In the genomic region with DNA sequence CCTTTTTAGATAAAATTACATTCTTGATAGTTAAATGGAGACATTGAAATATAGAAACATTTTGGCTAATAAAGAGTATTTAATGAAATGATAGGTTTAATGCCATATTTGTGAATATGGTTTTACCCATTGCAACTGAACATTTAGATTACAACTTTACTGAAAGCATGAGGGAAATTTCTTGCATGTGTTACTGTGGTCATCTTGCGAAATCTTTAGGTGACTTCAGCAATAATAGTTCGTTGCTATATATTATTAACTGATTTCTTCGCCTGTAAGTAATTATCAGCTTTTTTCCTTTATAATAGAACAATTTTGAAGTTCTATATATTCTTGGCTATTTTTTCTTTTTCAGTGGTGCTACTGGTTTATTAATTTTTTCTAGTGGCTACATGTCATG, we compare ENCODE assay signal across 19 cellular contexts.
DNase-seq lines count a peak whose midpoint lies in the region; ATAC-seq, FAIRE-seq and TF ChIP-seq lines count a peak whose summit lies in the region.
"Had no signal": no experiment of that assay in that cellular context is flagged by ENCODE, and none has a peak within 500 bp of the region (broad histone marks: within the 10 kb centered on the region; RNA-seq: fewer than 3 reads in every experiment).

No MANE protein-coding gene starts in this region.

- no peak overlapping the region for H2AK5ac ChIP-seq in IMR-90 (ENCODE audit: low read depth, low read length)

- H3K9ac ChIP-seq in IMR-90 (ENCODE audit: low read depth, low read length): no peak overlapping the region

- no peaks in the 10 kb centered on the region for H3K9me3 Mint-ChIP-seq in nephron progenitor cell
- H3K9me3 Mint-ChIP-seq in CD4-positive, alpha-beta T cell: no peaks in the 10 kb centered on the region
- H3K9me3 Mint-ChIP-seq: CD4-positive, CD25-positive, alpha-beta regulatory T cell; H9; IgD-negative memory B cell had no signal

- H3K4me3 Mint-ChIP-seq in nephron progenitor cell: no peak overlapping the region
- no peak overlapping the region for H3K4me3 Mint-ChIP-seq in CD4-positive, alpha-beta T cell
- H3K4me3 Mint-ChIP-seq: B cell, H9, IgD-negative memory B cell had no signal

- H3K79me1 ChIP-seq in IMR-90 (ENCODE audit: low read depth in 1 of 2, low read length in 2 of 2): peaks cover 2 to 31% of the 10 kb centered on the region in 2 experiments

- no peak overlapping the region for H2AFZ ChIP-seq in IMR-90 (replicated peaks; ENCODE audit: low read length, poor library complexity)

- H3K27ac ChIP-seq in IMR-90 (ENCODE audit: insufficient read depth, low read length): no peak overlapping the region
- H3K27ac ChIP-seq in CD4-positive, alpha-beta T cell (ENCODE audit: low read depth, low read length): no peak overlapping the region
- H3K27ac ChIP-seq: Peyer's patch, SJSA1 had no signal

- TF ChIP-seq RAD21 in IMR-90 (IDR thresholded peaks at IDR 0.05; ENCODE audit: low read length): no peak

- H4K8ac ChIP-seq in IMR-90 (ENCODE audit: low read depth in 2 of 2, low read length in 2 of 2): no peak overlapping the region

- no peak overlapping the region for H2BK120ac ChIP-seq in IMR-90 (ENCODE audit: low read depth, low read length)

- H3K27me3 ChIP-seq in IMR-90 (ENCODE audit: control insufficient read depth, insufficient read depth, low read length): no peaks in the 10 kb centered on the region
- no peaks in the 10 kb centered on the region for H3K27me3 ChIP-seq in CD4-positive, alpha-beta T cell (ENCODE audit: control insufficient read depth, insufficient read depth, low read length)
- H3K27me3 ChIP-seq: Peyer's patch, SJSA1 had no signal

- FAIRE-seq in islet of Langerhans (lab: Jason Lieb, UNC): peak; percentile 71

- BruUV-seq in IMR-90 (replicated peaks; lab: Mats Ljungman, UMichigan): no TSS peak

- H3K27me3 Mint-ChIP-seq in nephron progenitor cell (ENCODE audit: low read depth, poor library complexity): peaks cover 3% of the 10 kb centered on the region
- no peaks in the 10 kb centered on the region for H3K27me3 Mint-ChIP-seq in CD4-positive, alpha-beta T cell
- H3K27me3 Mint-ChIP-seq: B cell; CD4-positive, CD25-positive, alpha-beta regulatory T cell; IgD-negative memory B cell had no signal

- POLR2A ChIA-PET in IMR-90 (lab: Charles Lee; ENCODE audit: unreplicated experiment): no interaction called here
- POLR2A ChIA-PET in CD4-positive, alpha-beta T cell (lab: Charles Lee): no interaction called here

- H3K14ac ChIP-seq in IMR-90 (replicated peaks; ENCODE audit: low read depth, low read length): no peak overlapping the region

- H2BK20ac ChIP-seq in IMR-90 (ENCODE audit: low read depth, low read length): no peak overlapping the region

- H4K5ac ChIP-seq in IMR-90 (ENCODE audit: low read depth, low read length): no peak overlapping the region

- DNase-seq in AML-193 (lab: John Stamatoyannopoulos, UW): peak; percentile 63 to 71
- no peak for DNase-seq in IMR-90
- DNase-seq in amniotic epithelial cell (ENCODE audit: low read depth): peak; percentile 43
- DNase-seq in nephron progenitor cell: no peak
- no peak for DNase-seq in T1000 (lab: John Stamatoyannopoulos, UW)
- DNase-seq in CD4-positive, alpha-beta T cell: no peak
- DNase-seq: Caco-2; CD4-positive, CD25-positive, alpha-beta regulatory T cell; GDM1; H9; NCI-H1436; NCI-H1930; NCI-H226; NCI-H524; Peyer's patch had no signal

- no peaks in the 10 kb centered on the region for H3K9me3 ChIP-seq in IMR-90 (ENCODE audit: control insufficient read depth, insufficient read depth, low read length)
- H3K9me3 ChIP-seq in CD4-positive, alpha-beta T cell (ENCODE audit: control insufficient read depth, low read length): no peaks in the 10 kb centered on the region
- H3K9me3 ChIP-seq: Caco-2, Peyer's patch, SJSA1 had no signal

- no peaks in the 10 kb centered on the region for H3K4me1 ChIP-seq in IMR-90 (ENCODE audit: control insufficient read depth, insufficient read depth, low read length)
- H3K4me1 ChIP-seq: Caco-2, Peyer's patch, SJSA1 had no signal

- H2BK5ac ChIP-seq in IMR-90 (ENCODE audit: low read depth, low read length, poor library complexity, severe bottlenecking): no peak overlapping the region

- TF ChIP-seq POLR2A in IMR-90 (IDR thresholded peaks at IDR 0.05; ENCODE audit: low read depth, low read length): no peak

- H3K56ac ChIP-seq in IMR-90 (ENCODE audit: extremely low read depth, insufficient read depth, low read length): no peak overlapping the region

- no peak overlapping the region for H3K18ac ChIP-seq in IMR-90 (ENCODE audit: low read depth, low read length)

- no peak overlapping the region for H3K4me3 ChIP-seq in IMR-90 (ENCODE audit: insufficient read depth, low read depth, low read length)
- H3K4me3 ChIP-seq: Peyer's patch, SJSA1 had no signal

- H3K4me1 Mint-ChIP-seq in nephron progenitor cell: no peaks in the 10 kb centered on the region
- peaks cover 20% of the 10 kb centered on the region for H3K4me1 Mint-ChIP-seq in CD4-positive, alpha-beta T cell (ENCODE audit: low read depth)

- dilution Hi-C loops in IMR-90 (cut with HindIII; ENCODE audit: low sequenced_read_pairs, unreplicated experiment): no loop called here

- peaks cover 47% of the 10 kb centered on the region for H3K36me3 Mint-ChIP-seq in nephron progenitor cell (ENCODE audit: low read depth)
- peaks cover 48% of the 10 kb centered on the region for H3K36me3 Mint-ChIP-seq in CD4-positive, alpha-beta T cell (ENCODE audit: low read depth)

- no peak for TF ChIP-seq CTCF in IMR-90 (conservative IDR thresholded peaks at IDR 0.05; ENCODE audit: low read depth, low read length)
- no peak for TF ChIP-seq CTCF in nephron progenitor cell (IDR thresholded peaks at IDR 0.05)
- no peak for TF ChIP-seq CTCF in CD4-positive, alpha-beta T cell (IDR thresholded peaks at IDR 0.05)

- H3K23ac ChIP-seq in IMR-90 (ENCODE audit: low read depth, low read length): no peak overlapping the region

- H3K36me3 ChIP-seq in IMR-90 (ENCODE audit: control insufficient read depth, insufficient read depth, low read length): peaks cover 6% of the 10 kb centered on the region; the same call in 1 of the 2 replicates

- intact Hi-C loops in IMR-90 (cut with micrococcal nuclease): no loop called here
- intact Hi-C loops in CD4-positive, alpha-beta T cell (cut with DNase I, micrococcal nuclease): loop anchor here in 1 of 2 experiments (10.0 kb wide), 1 partner anchor 62 kb away; no protein-coding TSS in a partner anchor

- no peak overlapping the region for H3K4ac ChIP-seq in IMR-90 (ENCODE audit: low read depth, low read length)

- WGBS in IMR-90 (ENCODE audit: extremely low coverage in 2 of 2, insufficient read length in 1 of 2), 2 experiments: no CpG with 5 or more reads among the region's 3 CpGs

- CTCF ChIA-PET in IMR-90 (lab: Yijun Ruan, JAX): interaction anchor here (0.5 kb wide), 1 partner anchor 97 kb away, joined by 4 read pairs; no protein-coding TSS in a partner anchor
- CTCF ChIA-PET in CD4-positive, alpha-beta T cell (lab: Charles Lee): no interaction called here

- no peak overlapping the region for H3K27ac Mint-ChIP-seq in nephron progenitor cell
- no peak overlapping the region for H3K27ac Mint-ChIP-seq in CD4-positive, alpha-beta T cell
- H3K27ac Mint-ChIP-seq: B cell, IgD-negative memory B cell had no signal

- no peak overlapping the region for H3K4me2 ChIP-seq in IMR-90 (ENCODE audit: low read depth, low read length)

- H4K20me1 ChIP-seq in IMR-90 (ENCODE audit: insufficient read depth, low read length): no peaks in the 10 kb centered on the region

- no peak overlapping the region for H2BK15ac ChIP-seq in IMR-90 (ENCODE audit: low read depth, low read length)

- peaks cover 4% of the 10 kb centered on the region for H3K9me1 ChIP-seq in IMR-90 (ENCODE audit: insufficient read depth, low read length)

- no peak overlapping the region for H2AK9ac ChIP-seq in IMR-90 (replicated peaks; ENCODE audit: low read depth, low read length, poor library complexity)

- no peak overlapping the region for H4K91ac ChIP-seq in IMR-90 (ENCODE audit: insufficient read depth, low read depth, low read length)

- ATAC-seq in IMR-90 (ENCODE audit: low read depth): no peak
- ATAC-seq in CD4-positive, alpha-beta T cell (ENCODE audit: poor library complexity): no peak

- in situ Hi-C loops in IMR-90 (cut with MboI; ENCODE audit: low sequenced_read_pairs): no loop called here

TF ChIP-seq in IMR-90, 13 proteins besides CTCF, POLR2A, EP300 and RAD21:
- TF ChIP-seq CEBPB (IDR thresholded peaks at IDR 0.05; ENCODE audit: low read depth, low read length) (peak; percentile 85), FOS (IDR thresholded peaks at IDR 0.05; ENCODE audit: low read depth, low read length) (no peak)

Comparison
In these comparisons a context has a peak if more than half of its experiments do, and no peak if none do; other contexts are left out.
1. DNase-seq: peak in AML-193 (2 of 2) and amniotic epithelial cell (single experiment); none in IMR-90 (single experiment), nephron progenitor cell (single experiment), T1000 (single experiment) and CD4-positive, alpha-beta T cell (0 of 10).